ENCODE assay signal across 16 cellular contexts in genomic region chr3:30161370-30161769, GRCh38.
A peak's percentile ranks its signal among the peaks of the same experiment; 100 is the strongest.
DNase-seq lines count a peak whose midpoint lies in the region; ATAC-seq and TF ChIP-seq lines count a peak whose summit lies in the region.
"Had no signal": no experiment of that assay in that cellular context is flagged by ENCODE, and none has a peak within 500 bp of the region (broad histone marks: within the 10 kb centered on the region; RNA-seq: fewer than 3 reads in every experiment).

No MANE protein-coding gene starts in this region.

- peaks cover 4% of the 10 kb centered on the region for H3K9me3 Mint-ChIP-seq in activated naive CD8-positive, alpha-beta T cell treated with anti-CD3 and anti-CD28 coated beads for 36 hours
- peaks cover 8% of the 10 kb centered on the region for H3K9me3 Mint-ChIP-seq in activated CD4-positive, alpha-beta memory T cell treated with anti-CD3 and anti-CD28 coated beads for 36 hours
- H3K9me3 Mint-ChIP-seq: endodermal cell had no signal

- TF ChIP-seq CTCF in breast epithelium (IDR thresholded peaks at IDR 0.05), result no peak
- TF ChIP-seq CTCF in left ventricle myocardium inferior (IDR thresholded peaks at IDR 0.05; ENCODE audit: borderline replicate concordance), result no peak

- no peak for ATAC-seq in HG03045 (IDR thresholded peaks at IDR 0.05; ENCODE audit: unreplicated experiment)

- no peak overlapping the region for H3K27ac Mint-ChIP-seq in activated naive CD8-positive, alpha-beta T cell treated with anti-CD3 and anti-CD28 coated beads for 36 hours
- no peak overlapping the region for H3K27ac Mint-ChIP-seq in activated CD4-positive, alpha-beta memory T cell treated with anti-CD3 and anti-CD28 coated beads for 36 hours
- H3K27ac Mint-ChIP-seq: endodermal cell had no signal

- no peak for TF ChIP-seq POLR2A in breast epithelium (IDR thresholded peaks at IDR 0.05)

- H3K36me3 ChIP-seq in breast epithelium (no peaks in the 10 kb centered on the region), left ventricle myocardium inferior (no peaks in the 10 kb centered on the region), skeletal muscle tissue (ENCODE audit: control insufficient read depth in 3 of 3, insufficient read depth in 3 of 3, low read length in 3 of 3) (no peaks in the 10 kb centered on the region)
- H3K36me3 ChIP-seq: ascending aorta, tibial artery had no signal

- no peak overlapping the region for H3K4me3 ChIP-seq in breast epithelium
- peak overlapping the region; percentile 14 for H3K4me3 ChIP-seq in left ventricle myocardium inferior
- H3K4me3 ChIP-seq in skeletal muscle tissue (ENCODE audit: low read length in 3 of 3), result no peak overlapping the region
- H3K4me3 ChIP-seq: tibial artery had no signal

- H3K4me1 Mint-ChIP-seq in activated naive CD8-positive, alpha-beta T cell treated with anti-CD3 and anti-CD28 coated beads for 36 hours, result no peaks in the 10 kb centered on the region
- no peaks in the 10 kb centered on the region for H3K4me1 Mint-ChIP-seq in activated CD4-positive, alpha-beta memory T cell treated with anti-CD3 and anti-CD28 coated beads for 36 hours (ENCODE audit: low read depth)
- H3K4me1 Mint-ChIP-seq: endodermal cell had no signal

- H3K4me3 Mint-ChIP-seq in activated naive CD8-positive, alpha-beta T cell treated with anti-CD3 and anti-CD28 coated beads for 36 hours, result no peak overlapping the region
- no peak overlapping the region for H3K4me3 Mint-ChIP-seq in activated CD4-positive, alpha-beta memory T cell treated with anti-CD3 and anti-CD28 coated beads for 36 hours
- H3K4me3 Mint-ChIP-seq: endodermal cell had no signal

- H3K4me1 ChIP-seq in breast epithelium, result no peaks in the 10 kb centered on the region
- H3K4me1 ChIP-seq in left ventricle myocardium inferior, result peaks cover 31% of the 10 kb centered on the region
- H3K4me1 ChIP-seq in skeletal muscle tissue (ENCODE audit: control insufficient read depth in 3 of 3, insufficient read depth in 3 of 3, low read length in 3 of 3), result peaks cover 0 to 10% (median 4%) of the 10 kb centered on the region in 3 donors

- intact Hi-C loops in breast epithelium (cut with DNase I; ENCODE audit: low total_unique reads), result no loop called here
- intact Hi-C loops in left ventricle myocardium inferior (cut with micrococcal nuclease), result no loop called here
- intact Hi-C loops in activated CD4-positive, alpha-beta memory T cell treated with anti-CD3 and anti-CD28 coated beads for 36 hours (cut with micrococcal nuclease), result no loop called here

- CTCF ChIA-PET in activated CD4-positive, alpha-beta memory T cell treated with anti-CD3 and anti-CD28 coated beads for 36 hours (lab: Charles Lee), result no interaction called here

- H3K27ac ChIP-seq in breast epithelium (peak overlapping the region; percentile 27 to 44), left ventricle myocardium inferior (replicated peaks) (peak overlapping the region; percentile 57), skeletal muscle tissue (ENCODE audit: low read depth, low read length) (peak overlapping the region; percentile 15)
- H3K27ac ChIP-seq: ascending aorta, tibial artery had no signal

- no peaks in the 10 kb centered on the region for H3K36me3 Mint-ChIP-seq in activated naive CD8-positive, alpha-beta T cell treated with anti-CD3 and anti-CD28 coated beads for 36 hours
- no peaks in the 10 kb centered on the region for H3K36me3 Mint-ChIP-seq in activated CD4-positive, alpha-beta memory T cell treated with anti-CD3 and anti-CD28 coated beads for 36 hours

- H3K27me3 ChIP-seq in breast epithelium (no peaks in the 10 kb centered on the region), left ventricle myocardium inferior (ENCODE audit: low read depth) (no peaks in the 10 kb centered on the region), skeletal muscle tissue (ENCODE audit: control insufficient read depth in 3 of 3, insufficient read depth in 3 of 3, low read length in 3 of 3) (no peaks in the 10 kb centered on the region)
- H3K27me3 ChIP-seq: ascending aorta, tibial artery had no signal

- no peak overlapping the region for H3K9ac ChIP-seq in skeletal muscle tissue (ENCODE audit: low read depth in 1 of 3, low read length in 3 of 3)

- POLR2A ChIA-PET in activated CD4-positive, alpha-beta memory T cell treated with anti-CD3 and anti-CD28 coated beads for 36 hours (lab: Charles Lee), result no interaction called here

- no peaks in the 10 kb centered on the region for H3K9me3 ChIP-seq in breast epithelium
- H3K9me3 ChIP-seq in left ventricle myocardium inferior (replicated peaks), result peaks cover 11% of the 10 kb centered on the region
- no peaks in the 10 kb centered on the region for H3K9me3 ChIP-seq in skeletal muscle tissue (ENCODE audit: control insufficient read depth in 3 of 3, low read length in 3 of 3)
- H3K9me3 ChIP-seq: ascending aorta, tibial artery had no signal

- DNase-seq in HCEC 1CT (peak; percentile 63), breast epithelium (ENCODE audit: low spot score in 2 of 2) (no peak), left ventricle myocardium inferior (no peak), NCI-H2196 (lab: John Stamatoyannopoulos, UW; ENCODE audit: unreplicated experiment) (no peak)
- no peak for DNase-seq in activated naive CD8-positive, alpha-beta T cell treated with anti-CD3 and anti-CD28 coated beads for 36 hours
- no peak for DNase-seq in activated CD4-positive, alpha-beta memory T cell treated with anti-CD3 and anti-CD28 coated beads for 36 hours
- DNase-seq: activated CD4-positive, CD25-positive, alpha-beta regulatory T cell treated with anti-CD3 and anti-CD28 coated beads, Interleukin-2, amount 50 U/mL, for 72 hours; activated T-cell treated with anti-CD3 and anti-CD28 coated beads, Interleukin-2, amount 50 U/mL, for 1 hour; endodermal cell; KG1; NCI-H2081 treated with DMSO at 0.1 percent for 48 hours; small intestine had no signal

- no peaks in the 10 kb centered on the region for H3K27me3 Mint-ChIP-seq in activated naive CD8-positive, alpha-beta T cell treated with anti-CD3 and anti-CD28 coated beads for 36 hours
- H3K27me3 Mint-ChIP-seq in activated CD4-positive, alpha-beta memory T cell treated with anti-CD3 and anti-CD28 coated beads for 36 hours, result peaks cover 4% of the 10 kb centered on the region
